18 cellular contexts compared by ENCODE assay signal in genomic region chr9:120338340-120338739, GRCh38.
"Had no signal": no experiment of that assay in that cellular context is flagged by ENCODE, and none has a peak within 500 bp of the region (broad histone marks: within the 10 kb centered on the region; RNA-seq: fewer than 3 reads in every experiment).

No MANE protein-coding gene starts in this region.

- H3K4me3 ChIP-seq: coronary artery, heart right ventricle, sigmoid colon, skin epidermis, testis, tibial nerve had no signal

- H3K4me1 Mint-ChIP-seq: naive thymus-derived CD4-positive, alpha-beta T cell had no signal

- H3K27me3 ChIP-seq: sigmoid colon, testis, tibial nerve had no signal

- H3K4me3 Mint-ChIP-seq: naive thymus-derived CD4-positive, alpha-beta T cell; nephron progenitor cell; stimulated activated effector memory CD8-positive, alpha-beta T cell treated with anti-CD3 and anti-CD28 coated beads, Interleukin-12 subunit alpha, Interleukin-12 subunit beta, amount 100 ng/mL, for 72 hours; stimulated activated naive CD8-positive, alpha-beta T cell treated with anti-CD3 and anti-CD28 coated beads, Interleukin-15, amount 100 ng/mL, for 72 hours had no signal

- H3K27ac Mint-ChIP-seq: naive thymus-derived CD4-positive, alpha-beta T cell; nephron progenitor cell; stimulated activated effector memory CD8-positive, alpha-beta T cell treated with anti-CD3 and anti-CD28 coated beads, Interleukin-12 subunit alpha, Interleukin-12 subunit beta, amount 100 ng/mL, for 72 hours had no signal

- FAIRE-seq: frontal cortex had no signal

- H3K27ac ChIP-seq: coronary artery, heart right ventricle, sigmoid colon, skin epidermis, testis, tibial nerve had no signal

- H3K4me1 ChIP-seq: heart right ventricle, sigmoid colon, testis, tibial nerve had no signal

- DNase-seq: effector CD4-positive, alpha-beta T cell; heart right ventricle; hypothalamus; islet precursor cell; mammary epithelial cell; naive thymus-derived CD4-positive, alpha-beta T cell; nephron progenitor cell; sigmoid colon; stimulated activated CD4-positive, alpha-beta T cell treated with anti-CD3 and anti-CD28 coated beads, Interleukin-12 subunit alpha, Interleukin-12 subunit beta, amount 100 ng/mL, for 4 hours; stimulated activated CD8-positive, alpha-beta memory T cell treated with anti-CD3 and anti-CD28 coated beads, Interleukin-4, amount 100 ng/mL, for 48 hours; stimulated activated naive CD8-positive, alpha-beta T cell treated with anti-CD3 and anti-CD28 coated beads, Interleukin-15, amount 100 ng/mL, for 72 hours; testis had no signal

- H3K36me3 Mint-ChIP-seq: naive thymus-derived CD4-positive, alpha-beta T cell; stimulated activated effector memory CD8-positive, alpha-beta T cell treated with anti-CD3 and anti-CD28 coated beads, Interleukin-12 subunit alpha, Interleukin-12 subunit beta, amount 100 ng/mL, for 72 hours had no signal

- ATAC-seq: heart right ventricle; left lobe of liver; naive thymus-derived CD4-positive, alpha-beta T cell; stimulated activated effector memory CD8-positive, alpha-beta T cell treated with anti-CD3 and anti-CD28 coated beads, Interleukin-12 subunit alpha, Interleukin-12 subunit beta, amount 100 ng/mL, for 72 hours; stimulated activated naive CD8-positive, alpha-beta T cell treated with anti-CD3 and anti-CD28 coated beads, Interleukin-15, amount 100 ng/mL, for 72 hours had no signal

- H3K9me3 Mint-ChIP-seq: naive thymus-derived CD4-positive, alpha-beta T cell; stimulated activated effector memory CD8-positive, alpha-beta T cell treated with anti-CD3 and anti-CD28 coated beads, Interleukin-12 subunit alpha, Interleukin-12 subunit beta, amount 100 ng/mL, for 72 hours; stimulated activated naive CD8-positive, alpha-beta T cell treated with anti-CD3 and anti-CD28 coated beads, Interleukin-15, amount 100 ng/mL, for 72 hours had no signal

- H3K9me3 ChIP-seq: sigmoid colon, testis, tibial nerve had no signal

- H3K36me3 ChIP-seq: heart right ventricle, sigmoid colon, tibial nerve had no signal
